9 cellular contexts compared by ENCODE assay signal in genomic region chr7:141053626-141054025, GRCh38. TPM values are rescaled to one million over a fixed set of nuclear protein-coding genes. Genes with fewer than 3 reads are reported as not detected.
A peak's percentile ranks its signal among the peaks of the same experiment; 100 is the strongest.
DNase-seq lines count a peak whose midpoint lies in the region; ATAC-seq lines count a peak whose summit lies in the region.
"Had no signal": no experiment of that assay in that cellular context is flagged by ENCODE, and none has a peak within 500 bp of the region (broad histone marks: within the 10 kb centered on the region; RNA-seq: fewer than 3 reads in every experiment).

No MANE protein-coding gene starts in this region.

- ATAC-seq in activated T-helper 17 cell treated with anti-CD3 and anti-CD28 coated beads, Interleukin-2, amount 50 U/mL, for 72 hours (replicated peaks), result peak; percentile 95
- ATAC-seq in GM19023 (IDR thresholded peaks at IDR 0.05; ENCODE audit: unreplicated experiment) (no peak), GM21737 (IDR thresholded peaks at IDR 0.05; ENCODE audit: unreplicated experiment) (no peak)

- peaks cover 16% of the 10 kb centered on the region for H3K4me1 Mint-ChIP-seq in activated T-helper 17 cell treated with anti-CD3 and anti-CD28 coated beads, Interleukin-2, amount 50 U/mL, for 72 hours

- H3K27me3 ChIP-seq in neuron (ENCODE audit: insufficient read depth, low read length), result no peaks in the 10 kb centered on the region

- peak overlapping the region; percentile 56 for H3K4me3 Mint-ChIP-seq in activated T-helper 17 cell treated with anti-CD3 and anti-CD28 coated beads, Interleukin-2, amount 50 U/mL, for 72 hours

- H3K9me3 ChIP-seq in neuron (ENCODE audit: low read length), result no peaks in the 10 kb centered on the region

- H3K4me3 ChIP-seq in neuron (ENCODE audit: low read length), result no peak overlapping the region

- no peaks in the 10 kb centered on the region for H3K36me3 ChIP-seq in neuron (ENCODE audit: insufficient read depth, low read length)

- DNase-seq in DMS53 treated with DMSO at 0.1 percent for 48 hours (lab: John Stamatoyannopoulos, UW; ENCODE audit: unreplicated experiment) (peak; percentile 25), RPMI8226 (peak; percentile 64), AML-193 (lab: John Stamatoyannopoulos, UW) (no peak), T1000 (lab: John Stamatoyannopoulos, UW) (no peak)
- DNase-seq: mesenchymal stem cell had no signal

- H3K36me3 Mint-ChIP-seq in activated T-helper 17 cell treated with anti-CD3 and anti-CD28 coated beads, Interleukin-2, amount 50 U/mL, for 72 hours (ENCODE audit: low read depth), result no peaks in the 10 kb centered on the region

- H3K4me1 ChIP-seq in neuron (ENCODE audit: insufficient read depth, low read length), result no peaks in the 10 kb centered on the region

- peak overlapping the region; percentile 42 for H2AFZ ChIP-seq in neuron (ENCODE audit: low read depth, low read length)

- H3K9me3 Mint-ChIP-seq in activated T-helper 17 cell treated with anti-CD3 and anti-CD28 coated beads, Interleukin-2, amount 50 U/mL, for 72 hours, result no peaks in the 10 kb centered on the region

- peak overlapping the region; percentile 80 for H3K27ac Mint-ChIP-seq in activated T-helper 17 cell treated with anti-CD3 and anti-CD28 coated beads, Interleukin-2, amount 50 U/mL, for 72 hours

- H3K27me3 Mint-ChIP-seq in activated T-helper 17 cell treated with anti-CD3 and anti-CD28 coated beads, Interleukin-2, amount 50 U/mL, for 72 hours, result no peaks in the 10 kb centered on the region

RNA-seq across cellular contexts. Expression of gene TMEM178B, which starts 20.2 kb away (rescaled TPM):
- total RNA-seq in activated T-helper 17 cell treated with anti-CD3 and anti-CD28 coated beads, Interleukin-2, amount 50 U/mL, for 72 hours, result 1 to 10 TPM; 1.7 to 2.1 TPM

RNA-seq across cellular contexts. Expression of gene MRPS33, which starts 38.9 kb away (rescaled TPM):
- 10 to 100 TPM; 53.6 to 87.4 TPM for total RNA-seq in activated T-helper 17 cell treated with anti-CD3 and anti-CD28 coated beads, Interleukin-2, amount 50 U/mL, for 72 hours

Comparison
In these comparisons a context has a peak if more than half of its experiments do, and no peak if none do; other contexts are left out.
1. DNase-seq: peak in DMS53 treated with DMSO at 0.1 percent for 48 hours (single experiment) and RPMI8226 (single experiment); none in AML-193 (0 of 2) and T1000 (single experiment).